14 cellular contexts compared by ENCODE assay signal in genomic region chr22:46003271-46004091, GRCh38. TPM values are rescaled to one million over a fixed set of nuclear protein-coding genes. Genes with fewer than 3 reads are reported as not detected.
DNase-seq lines count a peak whose midpoint lies in the region; ATAC-seq and TF ChIP-seq lines count a peak whose summit lies in the region.
"Had no signal": no experiment of that assay in that cellular context is flagged by ENCODE, and none has a peak within 500 bp of the region (broad histone marks: within the 10 kb centered on the region; RNA-seq: fewer than 3 reads in every experiment).

No MANE protein-coding gene starts in this region.

- H3K27me3 ChIP-seq in heart left ventricle = no peaks in the 10 kb centered on the region

- H3K4me1 ChIP-seq in heart left ventricle = peaks cover 9 to 86% (median 72%) of the 10 kb centered on the region in 12 donors
- peaks cover 11% of the 10 kb centered on the region for H3K4me1 ChIP-seq in mucosa of descending colon (ENCODE audit: low read depth)

- DNase-seq in heart left ventricle (peak in 4 of 5 donors; percentile 24 to 62 (median 32)), cardiac septum (ENCODE audit: low spot score) (no peak), chondrocyte (ENCODE audit: low spot score) (peak; percentile 82), mucosa of descending colon (peak in 2 of 3 donors; percentile 27 to 48), UCSD-AML1 (lab: John Stamatoyannopoulos, UW; ENCODE audit: unreplicated experiment) (no peak), amniotic stem cell (lab: John Stamatoyannopoulos, UW) (no peak)
- DNase-seq in activated CD8-positive, alpha-beta memory T cell treated with anti-CD3 and anti-CD28 coated beads for 24 hours = no peak
- DNase-seq: activated CD4-positive, alpha-beta T cell treated with anti-CD3 and anti-CD28 coated beads for 4 hours; H9; NCI-H1105; T-helper 17 cell had no signal

- peaks cover 81% of the 10 kb centered on the region for H3K4me1 Mint-ChIP-seq in chondrocyte (ENCODE audit: low read depth)
- H3K4me1 Mint-ChIP-seq: neural crest cell had no signal

- intact Hi-C loops in heart left ventricle (cut with DNase I) (loop anchor here in 1 of 10 donors (2.0 to 5.0 kb wide), 2 partner anchors 113 to 309 kb away; no protein-coding TSS in a partner anchor), cardiac septum (cut with DNase I) (no loop called here), mucosa of descending colon (cut with DNase I, micrococcal nuclease) (no loop called here)

- ATAC-seq in heart left ventricle = no peak
- ATAC-seq in mucosa of descending colon = no peak
- ATAC-seq in HG03432 (IDR thresholded peaks at IDR 0.05; ENCODE audit: unreplicated experiment) = no peak
- ATAC-seq: left lobe of liver, T-helper 17 cell had no signal

- no peaks in the 10 kb centered on the region for H3K36me3 Mint-ChIP-seq in chondrocyte (ENCODE audit: low read depth)

- H3K36me3 ChIP-seq in heart left ventricle (no peaks in the 10 kb centered on the region), mucosa of descending colon (ENCODE audit: low read depth) (no peaks in the 10 kb centered on the region)

- H3K27ac ChIP-seq in heart left ventricle = peak overlapping the region in 7 of 12 donors; percentile 21 to 82 (median 31)

- TF ChIP-seq CTCF in heart left ventricle (IDR thresholded peaks at IDR 0.05) = no peak
- TF ChIP-seq CTCF in chondrocyte (IDR thresholded peaks at IDR 0.05) = no peak
- TF ChIP-seq CTCF in mucosa of descending colon (IDR thresholded peaks at IDR 0.05) = no peak

- H3K9me3 ChIP-seq in heart left ventricle (no peaks in the 10 kb centered on the region), mucosa of descending colon (no peaks in the 10 kb centered on the region)

- no peak for TF ChIP-seq POLR2A in heart left ventricle (IDR thresholded peaks at IDR 0.05)

- 74 to 84% (median 78%) methylated on average over 20 to 24 of the region's 24 CpGs for WGBS in heart left ventricle, 4 donors

- peak overlapping the region; percentile 89 for H3K27ac Mint-ChIP-seq in chondrocyte (ENCODE audit: unreplicated experiment)
- H3K27ac Mint-ChIP-seq: T-helper 17 cell had no signal

- H3K27me3 Mint-ChIP-seq in chondrocyte (ENCODE audit: low read depth) = no peaks in the 10 kb centered on the region

- no peaks in the 10 kb centered on the region for H3K9me3 Mint-ChIP-seq in chondrocyte (ENCODE audit: low read depth)
- H3K9me3 Mint-ChIP-seq: H9, neural crest cell had no signal

- H3K4me3 Mint-ChIP-seq in chondrocyte (ENCODE audit: unreplicated experiment) = no peak overlapping the region
- H3K4me3 Mint-ChIP-seq: neural crest cell, T-helper 17 cell had no signal

- H3K4me3 ChIP-seq in heart left ventricle (no peak overlapping the region), mucosa of descending colon (no peak overlapping the region)

RNA-seq across cellular contexts. Expression of gene WNT7B, which starts 26.5 kb away (rescaled TPM):
- total RNA-seq in heart left ventricle (under 1 TPM in 1 of 9 donors, not detected in 8; 0.36 TPM), cardiac septum (not detected), chondrocyte (0.15 to 1.1 TPM (median 0.18 TPM) in 3 replicates), mucosa of descending colon (not detected)
- not detected for polyA plus RNA-seq in heart left ventricle
- total RNA-seq: T-helper 17 cell had no signal

Comparison
In these comparisons a context has a peak if more than half of its experiments do, and no peak if none do; other contexts are left out.
1. DNase-seq: peak in heart left ventricle (4 of 5), chondrocyte (single experiment) and mucosa of descending colon (2 of 3); none in cardiac septum (single experiment), UCSD-AML1 (single experiment), amniotic stem cell (single experiment) and activated CD8-positive, alpha-beta memory T cell treated with anti-CD3 and anti-CD28 coated beads for 24 hours (single experiment).